ENCODE assay signal across 11 cellular contexts in the genomic region with DNA sequence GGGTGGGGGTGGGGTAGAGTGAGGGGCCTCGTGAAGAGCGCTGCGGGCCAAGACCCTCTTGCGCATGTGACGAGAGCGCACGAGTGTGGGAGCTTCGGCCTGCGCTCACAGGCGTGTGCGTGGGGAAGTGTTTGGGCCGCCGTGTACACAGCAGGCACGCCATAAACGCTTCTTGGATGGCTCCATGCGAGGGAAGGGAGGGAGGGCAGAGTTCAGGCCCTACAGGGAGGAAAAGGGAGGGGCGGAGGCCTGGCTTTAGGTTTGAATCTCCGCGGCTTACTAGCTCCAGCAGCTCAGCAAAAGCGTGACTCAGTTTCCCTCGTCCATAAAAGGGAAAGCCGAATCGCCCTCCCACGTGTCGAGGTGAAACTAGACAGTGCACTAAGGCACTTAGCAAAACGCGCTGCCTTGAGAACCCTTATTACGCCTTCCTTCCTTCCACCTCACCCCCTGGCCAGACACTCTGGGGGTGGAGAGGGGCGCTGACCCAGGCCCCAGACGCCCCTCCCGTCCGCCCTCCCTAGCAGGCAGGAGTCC. TPM values are rescaled to one million over a fixed set of nuclear protein-coding genes. Genes with fewer than 3 reads are reported as not detected.
DNase-seq lines count a peak whose midpoint lies in the region; ATAC-seq and TF ChIP-seq lines count a peak whose summit lies in the region.
"Had no signal": no experiment of that assay in that cellular context is flagged by ENCODE, and none has a peak within 500 bp of the region (broad histone marks: within the 10 kb centered on the region; RNA-seq: fewer than 3 reads in every experiment).

No MANE protein-coding gene starts in this region.

- H3K27me3 Mint-ChIP-seq in GM23338 (ENCODE audit: insufficient read depth, low read depth, poor library complexity), result peaks cover 52% of the 10 kb centered on the region

- peak overlapping the region; percentile 87 for H3K4me2 ChIP-seq in GM23338

- no peaks in the 10 kb centered on the region for H3K79me2 ChIP-seq in GM23338 (replicated peaks; ENCODE audit: insufficient read depth)

- DNase-seq in GM23338 (ENCODE audit: low spot score) (no peak), astrocyte of the spinal cord (ENCODE audit: low read depth, low spot score) (no peak), left colon (peak; percentile 71 to 77), NCI-H774 (lab: John Stamatoyannopoulos, UW) (no peak), Kasumi-1 (lab: John Stamatoyannopoulos, UW) (no peak), NCI-H2081 treated with DMSO at 0.1 percent for 48 hours (lab: John Stamatoyannopoulos, UW) (no peak)
- no peak for DNase-seq in stimulated activated effector memory CD8-positive, alpha-beta T cell treated with anti-CD3 and anti-CD28 coated beads, Interleukin-12 subunit alpha, Interleukin-12 subunit beta, amount 100 ng/mL, for 72 hours (ENCODE audit: low spot score in 2 of 2)
- DNase-seq: activated naive CD4-positive, alpha-beta T cell treated with Interleukin-2 at 50 U/mL for 16 hours; GOT3; stimulated activated CD4-positive, alpha-beta T cell treated with anti-CD3 and anti-CD28 coated beads, Interleukin-2, amount 100 ng/mL, for 48 hours had no signal

- peak overlapping the region; percentile 61 for H3K4me3 ChIP-seq in GM23338
- H3K4me3 ChIP-seq in astrocyte of the spinal cord (ENCODE audit: low read depth, low read length), result peak overlapping the region; percentile 7

- intact Hi-C loops in left colon (cut with DNase I, micrococcal nuclease), result no loop called here

- no peaks in the 10 kb centered on the region for H3K36me3 ChIP-seq in GM23338 (ENCODE audit: insufficient read depth)

- no peak overlapping the region for H3K27ac ChIP-seq in GM23338 (ENCODE audit: low read depth)

- H3K36me3 Mint-ChIP-seq in GM23338 (ENCODE audit: low read depth), result peaks cover 4% of the 10 kb centered on the region; the same call in 1 of the 3 replicates
- peaks cover 5% of the 10 kb centered on the region for H3K36me3 Mint-ChIP-seq in stimulated activated effector memory CD8-positive, alpha-beta T cell treated with anti-CD3 and anti-CD28 coated beads, Interleukin-12 subunit alpha, Interleukin-12 subunit beta, amount 100 ng/mL, for 72 hours

- no peaks in the 10 kb centered on the region for H3F3A ChIP-seq in GM23338 (replicated peaks; ENCODE audit: low read depth)

- H3K4me3 Mint-ChIP-seq in GM23338, result peak overlapping the region; percentile 50; the same call in 2 of the 3 replicates
- H3K4me3 Mint-ChIP-seq in stimulated activated effector memory CD8-positive, alpha-beta T cell treated with anti-CD3 and anti-CD28 coated beads, Interleukin-12 subunit alpha, Interleukin-12 subunit beta, amount 100 ng/mL, for 72 hours, result peak overlapping the region; percentile 66

- H3K9me2 ChIP-seq in GM23338 (ENCODE audit: insufficient read depth), result no peaks in the 10 kb centered on the region

- H3K9me3 Mint-ChIP-seq in GM23338, result peaks cover 9% of the 10 kb centered on the region; the same call in 2 of the 3 replicates
- peaks cover 5% of the 10 kb centered on the region for H3K9me3 Mint-ChIP-seq in stimulated activated effector memory CD8-positive, alpha-beta T cell treated with anti-CD3 and anti-CD28 coated beads, Interleukin-12 subunit alpha, Interleukin-12 subunit beta, amount 100 ng/mL, for 72 hours

- peak; percentile 20 for ATAC-seq in GM23338
- peak; percentile 66 for ATAC-seq in left colon
- peak; percentile 44 for ATAC-seq in stimulated activated effector memory CD8-positive, alpha-beta T cell treated with anti-CD3 and anti-CD28 coated beads, Interleukin-12 subunit alpha, Interleukin-12 subunit beta, amount 100 ng/mL, for 72 hours
- no peak for ATAC-seq in GM21447 (IDR thresholded peaks at IDR 0.05; ENCODE audit: unreplicated experiment)

- peak overlapping the region; percentile 97 for H2AFZ ChIP-seq in GM23338

- H3K27ac Mint-ChIP-seq in GM23338, result no peak overlapping the region
- no peak overlapping the region for H3K27ac Mint-ChIP-seq in stimulated activated effector memory CD8-positive, alpha-beta T cell treated with anti-CD3 and anti-CD28 coated beads, Interleukin-12 subunit alpha, Interleukin-12 subunit beta, amount 100 ng/mL, for 72 hours

- TF ChIP-seq CTCF in GM23338 (conservative IDR thresholded peaks at IDR 0.05; ENCODE audit: low read depth in 2 of 2) (no peak), astrocyte of the spinal cord (IDR thresholded peaks at IDR 0.05; ENCODE audit: low read depth, low read length) (no peak)

- H3K4me1 Mint-ChIP-seq in GM23338, result peaks cover 4% of the 10 kb centered on the region; the same call in 2 of the 3 replicates
- peaks cover 19% of the 10 kb centered on the region for H3K4me1 Mint-ChIP-seq in stimulated activated effector memory CD8-positive, alpha-beta T cell treated with anti-CD3 and anti-CD28 coated beads, Interleukin-12 subunit alpha, Interleukin-12 subunit beta, amount 100 ng/mL, for 72 hours

- peaks cover 6% of the 10 kb centered on the region; the same call in 1 of the 2 replicates for H3K4me1 ChIP-seq in GM23338 (ENCODE audit: insufficient read depth)

- H4K20me1 ChIP-seq in GM23338 (replicated peaks; ENCODE audit: insufficient read depth), result no peaks in the 10 kb centered on the region; the same call in 1 of the 2 replicates

- in situ Hi-C loops in astrocyte of the spinal cord (cut with HindIII; ENCODE audit: low sequenced_read_pairs), result no loop called here

- peaks cover 55% of the 10 kb centered on the region for H3K27me3 ChIP-seq in GM23338 (ENCODE audit: insufficient read depth)

TF ChIP-seq in GM23338, 12 proteins besides CTCF, POLR2A, EP300 and RAD21:
- TF ChIP-seq EZH2phosphoT487 (IDR thresholded peaks at IDR 0.05; ENCODE audit: unreplicated experiment) (no peak), CREB1 (CRISPR knock-in tag; IDR thresholded peaks at IDR 0.05; ENCODE audit: low read depth) (no peak), EZH2 (IDR thresholded peaks at IDR 0.05; ENCODE audit: low read depth, unreplicated experiment) (peak; percentile 4)

RNA-seq across cellular contexts. Expression of a gene that starts 12.5 kb away (rescaled TPM):
- 12.3 and 15.2 TPM in 2 replicates for total RNA-seq in GM23338 (2014; rRNA removed; shearing (Covaris generic))
- 15.8 and 16.6 TPM in 2 replicates for polyA plus RNA-seq in GM23338 (2016; fragmentation: Nextera tagmentation; extraction: Ambion mirVana)
- 10 to 100 TPM; 44.4 to 53.8 TPM for total RNA-seq in left colon

RNA-seq across cellular contexts. Expression of a gene that starts 31.7 kb away (rescaled TPM):
- 190 and 255 TPM in 2 replicates for total RNA-seq in GM23338 (2014; rRNA removed; shearing (Covaris generic))
- 40.1 and 40.9 TPM in 2 replicates for polyA plus RNA-seq in GM23338 (2016; fragmentation: Nextera tagmentation; extraction: Ambion mirVana)
- total RNA-seq in left colon, result 10 to 100 TPM; 23.6 to 43.9 TPM

Comparison
In these comparisons a context has a peak if more than half of its experiments do, and no peak if none do; other contexts are left out.
1. DNase-seq: peak in left colon (2 of 2); none in GM23338 (single experiment), astrocyte of the spinal cord (single experiment), stimulated activated effector memory CD8-positive, alpha-beta T cell treated with anti-CD3 and anti-CD28 coated beads, Interleukin-12 subunit alpha, Interleukin-12 subunit beta, amount 100 ng/mL, for 72 hours (0 of 2), NCI-H774 (single experiment), Kasumi-1 (0 of 2) and NCI-H2081 treated with DMSO at 0.1 percent for 48 hours (single experiment).